ENCODE assay signal across 15 cellular contexts in the genomic region with DNA sequence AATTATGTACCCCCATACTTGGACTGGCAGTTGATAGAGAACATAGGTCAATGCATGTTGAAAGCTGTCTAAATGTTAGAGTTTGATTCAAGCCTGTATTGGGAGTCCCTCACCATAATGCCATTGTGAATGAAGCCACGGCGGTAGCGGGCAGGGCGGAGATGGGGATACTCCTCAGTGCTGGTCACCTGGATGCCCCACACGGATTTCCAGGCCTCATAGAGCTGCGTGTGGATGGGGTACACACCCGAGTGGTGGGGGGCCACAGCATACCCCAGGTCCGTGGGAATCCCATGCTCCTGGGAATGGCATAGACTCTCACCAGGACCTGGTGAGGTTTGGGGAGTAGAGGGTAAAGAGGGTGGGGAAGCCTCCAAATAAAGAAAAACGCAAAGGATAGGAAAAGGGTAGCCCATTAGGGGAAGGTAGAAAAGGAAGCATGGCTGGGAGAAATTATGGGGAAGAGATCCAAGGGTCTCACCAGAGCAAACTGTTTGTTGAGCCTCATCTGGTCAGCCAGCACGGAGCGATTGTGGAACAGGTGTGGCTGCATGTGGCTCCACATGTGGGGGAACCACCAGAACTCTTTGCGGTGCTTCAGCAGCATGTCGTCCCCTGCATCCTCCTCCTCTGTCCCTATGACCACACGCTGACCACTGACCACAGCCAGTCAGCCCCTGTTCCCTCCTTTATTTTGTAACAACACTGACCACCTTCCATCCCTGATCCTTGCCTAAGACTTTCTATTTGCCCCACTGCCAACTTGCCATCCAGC. TPM values are rescaled to one million over a fixed set of nuclear protein-coding genes. Genes with fewer than 3 reads are reported as not detected.
DNase-seq lines count a peak whose midpoint lies in the region; ATAC-seq and TF ChIP-seq lines count a peak whose summit lies in the region.
"Had no signal": no experiment of that assay in that cellular context is flagged by ENCODE, and none has a peak within 500 bp of the region (broad histone marks: within the 10 kb centered on the region; RNA-seq: fewer than 3 reads in every experiment).

No MANE protein-coding gene starts in this region.

- ATAC-seq in CD8-positive, alpha-beta T cell = no peak
- no peak for ATAC-seq in central memory CD8-positive, alpha-beta T cell (replicated peaks; ENCODE audit: extremely low read depth, poor library complexity, severe bottlenecking)
- no peak for ATAC-seq in stimulated activated memory B cell treated with anti-CD40 and anti-IgM and Interleukin-4, amounts not matched to agents 10 μg/mL and 1 μg/mL and 100 μg/mL, for 72 hours
- ATAC-seq in GM21825 (IDR thresholded peaks at IDR 0.05; ENCODE audit: unreplicated experiment) (no peak), GM18868 (IDR thresholded peaks at IDR 0.05; ENCODE audit: unreplicated experiment) (no peak)

- H3K27me3 Mint-ChIP-seq in activated naive CD4-positive, alpha-beta T cell treated with anti-CD3 and anti-CD28 coated beads for 36 hours (ENCODE audit: low read depth) = no peaks in the 10 kb centered on the region
- no peaks in the 10 kb centered on the region for H3K27me3 Mint-ChIP-seq in CD8-positive, alpha-beta T cell (ENCODE audit: low read depth)
- H3K27me3 Mint-ChIP-seq in central memory CD8-positive, alpha-beta T cell = no peaks in the 10 kb centered on the region
- H3K27me3 Mint-ChIP-seq in stimulated activated memory B cell treated with anti-CD40 and anti-IgM and Interleukin-4, amounts not matched to agents 10 μg/mL and 1 μg/mL and 100 μg/mL, for 72 hours = no peaks in the 10 kb centered on the region

- DNase-seq in activated naive CD4-positive, alpha-beta T cell treated with anti-CD3 and anti-CD28 coated beads for 36 hours = no peak
- no peak for DNase-seq in activated naive CD4-positive, alpha-beta T cell treated with anti-CD3 and anti-CD28 coated beads, Interleukin-2, amount 50 U/mL, for 16 hours
- DNase-seq in CD8-positive, alpha-beta T cell = no peak
- no peak for DNase-seq in central memory CD8-positive, alpha-beta T cell (ENCODE audit: low spot score in 2 of 2)
- DNase-seq in pons (ENCODE audit: low spot score) = no peak
- DNase-seq: ACHN; GF-D8; NCI-H1436; NCI-H526; stimulated activated CD4-positive, alpha-beta T cell treated with anti-CD3 and anti-CD28 coated beads, Interleukin-4, amount 100 ng/mL, for 1 hour; uterus had no signal

- H3K27me3 ChIP-seq in CD8-positive, alpha-beta T cell (ENCODE audit: insufficient read depth, low read length) = no peaks in the 10 kb centered on the region
- H3K27me3 ChIP-seq: uterus had no signal

- no peaks in the 10 kb centered on the region for H3K9me3 ChIP-seq in CD8-positive, alpha-beta T cell (ENCODE audit: low read length)
- H3K9me3 ChIP-seq: uterus had no signal

- H3K27ac ChIP-seq in CD8-positive, alpha-beta T cell (ENCODE audit: low read depth, low read length) = no peak overlapping the region
- H3K27ac ChIP-seq: C4-2B, uterus had no signal

- peaks cover 63% of the 10 kb centered on the region for H3K36me3 ChIP-seq in CD8-positive, alpha-beta T cell (ENCODE audit: insufficient read depth, low read length)
- H3K36me3 ChIP-seq: uterus had no signal

- H3K4me3 ChIP-seq in CD8-positive, alpha-beta T cell (ENCODE audit: low read depth, low read length) = no peak overlapping the region
- H3K4me3 ChIP-seq: uterus had no signal

- intact Hi-C loops in activated naive CD4-positive, alpha-beta T cell treated with anti-CD3 and anti-CD28 coated beads for 36 hours (cut with micrococcal nuclease) = no loop called here
- intact Hi-C loops in CD8-positive, alpha-beta T cell (cut with DNase I, micrococcal nuclease) = no loop called here

- H3K9me3 Mint-ChIP-seq in activated naive CD4-positive, alpha-beta T cell treated with anti-CD3 and anti-CD28 coated beads for 36 hours = no peaks in the 10 kb centered on the region
- no peaks in the 10 kb centered on the region for H3K9me3 Mint-ChIP-seq in CD8-positive, alpha-beta T cell
- H3K9me3 Mint-ChIP-seq in central memory CD8-positive, alpha-beta T cell = no peaks in the 10 kb centered on the region
- H3K9me3 Mint-ChIP-seq in stimulated activated memory B cell treated with anti-CD40 and anti-IgM and Interleukin-4, amounts not matched to agents 10 μg/mL and 1 μg/mL and 100 μg/mL, for 72 hours = no peaks in the 10 kb centered on the region

- CTCF ChIA-PET in activated naive CD4-positive, alpha-beta T cell treated with anti-CD3 and anti-CD28 coated beads for 36 hours (lab: Charles Lee) = interaction anchor here (0.6 kb wide), 1 partner anchor 14 kb away, joined by 3 read pairs; no protein-coding TSS in a partner anchor
- CTCF ChIA-PET in CD8-positive, alpha-beta T cell (lab: Charles Lee) = interaction anchor here (1.5 to 1.6 kb wide), 2 partner anchors 10 to 73 kb away, joined by 3 read pairs; no protein-coding TSS in a partner anchor

- POLR2A ChIA-PET in CD8-positive, alpha-beta T cell (lab: Charles Lee) = interaction anchor here (1.1 kb wide), 1 partner anchor 33 kb away, joined by 5 read pairs; no protein-coding TSS in a partner anchor

- H3K36me3 Mint-ChIP-seq in activated naive CD4-positive, alpha-beta T cell treated with anti-CD3 and anti-CD28 coated beads for 36 hours (ENCODE audit: low read depth) = peaks cover 69% of the 10 kb centered on the region
- peaks cover 78% of the 10 kb centered on the region for H3K36me3 Mint-ChIP-seq in CD8-positive, alpha-beta T cell
- peaks cover 63% of the 10 kb centered on the region for H3K36me3 Mint-ChIP-seq in central memory CD8-positive, alpha-beta T cell (ENCODE audit: insufficient read depth)
- H3K36me3 Mint-ChIP-seq in stimulated activated memory B cell treated with anti-CD40 and anti-IgM and Interleukin-4, amounts not matched to agents 10 μg/mL and 1 μg/mL and 100 μg/mL, for 72 hours = peaks cover 47% of the 10 kb centered on the region

- TF ChIP-seq CTCF in CD8-positive, alpha-beta T cell (IDR thresholded peaks at IDR 0.05) = no peak

- H3K4me3 Mint-ChIP-seq in activated naive CD4-positive, alpha-beta T cell treated with anti-CD3 and anti-CD28 coated beads for 36 hours = peak overlapping the region; percentile 22
- H3K4me3 Mint-ChIP-seq in CD8-positive, alpha-beta T cell = peak overlapping the region; percentile 16
- H3K4me3 Mint-ChIP-seq in central memory CD8-positive, alpha-beta T cell = peak overlapping the region; percentile 12
- no peak overlapping the region for H3K4me3 Mint-ChIP-seq in stimulated activated memory B cell treated with anti-CD40 and anti-IgM and Interleukin-4, amounts not matched to agents 10 μg/mL and 1 μg/mL and 100 μg/mL, for 72 hours

- peaks cover 65% of the 10 kb centered on the region for H3K4me1 Mint-ChIP-seq in activated naive CD4-positive, alpha-beta T cell treated with anti-CD3 and anti-CD28 coated beads for 36 hours (ENCODE audit: low read depth)
- peaks cover 53% of the 10 kb centered on the region for H3K4me1 Mint-ChIP-seq in CD8-positive, alpha-beta T cell (ENCODE audit: low read depth)
- peaks cover 62% of the 10 kb centered on the region for H3K4me1 Mint-ChIP-seq in central memory CD8-positive, alpha-beta T cell
- peaks cover 70% of the 10 kb centered on the region for H3K4me1 Mint-ChIP-seq in stimulated activated memory B cell treated with anti-CD40 and anti-IgM and Interleukin-4, amounts not matched to agents 10 μg/mL and 1 μg/mL and 100 μg/mL, for 72 hours

- peak overlapping the region; percentile 68 for H3K27ac Mint-ChIP-seq in activated naive CD4-positive, alpha-beta T cell treated with anti-CD3 and anti-CD28 coated beads for 36 hours
- H3K27ac Mint-ChIP-seq in CD8-positive, alpha-beta T cell = no peak overlapping the region
- H3K27ac Mint-ChIP-seq in central memory CD8-positive, alpha-beta T cell (ENCODE audit: low read depth) = peak overlapping the region; percentile 48
- H3K27ac Mint-ChIP-seq in stimulated activated memory B cell treated with anti-CD40 and anti-IgM and Interleukin-4, amounts not matched to agents 10 μg/mL and 1 μg/mL and 100 μg/mL, for 72 hours = peak overlapping the region; percentile 19

- H3K4me1 ChIP-seq in CD8-positive, alpha-beta T cell (ENCODE audit: insufficient read depth, low read length) = peaks cover 47% of the 10 kb centered on the region
- H3K4me1 ChIP-seq: uterus had no signal

RNA-seq across cellular contexts. Expression of gene NDST2, which starts 5.0 kb away (rescaled TPM):
- 100 to 1,000 TPM; 102 to 127 TPM for total RNA-seq in activated naive CD4-positive, alpha-beta T cell treated with anti-CD3 and anti-CD28 coated beads for 36 hours
- 100 to 1,000 TPM; 152 to 154 TPM for total RNA-seq in CD8-positive, alpha-beta T cell

RNA-seq across cellular contexts. Expression of gene ZSWIM8, which starts 21.0 kb away (rescaled TPM):
- total RNA-seq in activated naive CD4-positive, alpha-beta T cell treated with anti-CD3 and anti-CD28 coated beads for 36 hours = 10 to 100 TPM; 25.8 to 26.7 TPM
- total RNA-seq in CD8-positive, alpha-beta T cell = 10 to 100 TPM; 68.2 to 72.4 TPM

RNA-seq across cellular contexts. Expression of gene CHCHD1, which starts 24.5 kb away (rescaled TPM):
- 10 to 100 TPM; 27.4 to 28.8 TPM for total RNA-seq in activated naive CD4-positive, alpha-beta T cell treated with anti-CD3 and anti-CD28 coated beads for 36 hours
- total RNA-seq in CD8-positive, alpha-beta T cell = 1 to 10 TPM; 7.2 to 8.1 TPM
